ENCODE assay signal across 1 cellular context in genomic region chr4:6693274-6694176, GRCh38.
TF ChIP-seq lines count a peak whose summit lies in the region.

Gene S100P, plus strand, starts transcription at chr4:6693878. Its CDS starts 55 bp downstream, at chr4:6693933.

TF ChIP-seq in H1, 55 proteins besides CTCF, POLR2A, EP300 and RAD21:
- no peak for TF ChIP-seq MAFK (IDR thresholded peaks at IDR 0.05; ENCODE audit: low read depth, low read length)
- no peak for TF ChIP-seq NRF1 (IDR thresholded peaks at IDR 0.05; ENCODE audit: low read depth, low read length)
